In the genomic region with DNA sequence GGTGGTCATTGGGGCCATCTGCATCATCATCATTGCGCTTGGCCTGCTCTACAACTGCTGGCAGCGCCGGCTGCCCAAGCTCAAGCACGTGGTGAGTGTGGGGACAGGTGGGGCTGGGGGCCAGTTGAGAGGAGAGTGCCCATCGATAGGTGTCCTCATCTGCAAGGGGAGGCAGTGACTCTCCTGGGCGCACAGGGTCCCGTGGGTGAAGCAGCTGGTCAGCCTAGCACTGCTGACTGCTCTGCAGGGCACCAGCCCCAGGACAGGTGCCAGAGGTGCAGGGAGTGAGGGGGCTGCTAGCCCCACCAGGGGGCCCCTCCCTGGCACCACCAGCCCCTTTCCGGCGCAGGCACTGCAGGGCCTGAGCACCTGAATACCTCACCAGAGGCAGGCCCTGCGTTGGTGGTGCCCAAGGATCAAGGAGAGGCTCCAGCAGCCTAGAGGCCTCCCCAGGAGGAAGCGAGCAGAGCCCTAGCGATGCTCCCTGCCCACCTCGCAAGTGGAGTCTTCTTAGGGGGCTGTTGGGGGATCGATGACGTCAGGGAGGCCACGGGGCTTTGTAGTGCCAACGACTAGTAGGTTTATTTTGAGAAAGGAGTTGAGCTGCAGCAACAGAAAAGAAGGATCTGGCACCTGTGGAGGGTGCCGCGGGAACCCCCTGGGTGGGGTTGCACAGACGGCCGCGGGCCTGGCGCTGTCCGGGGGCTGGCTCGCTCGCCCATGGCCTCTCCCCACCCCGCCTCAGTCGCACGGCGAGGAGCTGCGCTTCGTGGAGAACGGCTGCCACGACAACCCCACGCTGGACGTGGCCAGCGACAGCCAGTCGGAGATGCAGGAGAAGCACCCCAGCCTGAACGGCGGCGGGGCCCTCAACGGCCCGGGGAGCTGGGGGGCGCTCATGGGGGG, we compare ENCODE assay signal across 8 cellular contexts.
DNase-seq lines count a peak whose midpoint lies in the region; ATAC-seq, FAIRE-seq and TF ChIP-seq lines count a peak whose summit lies in the region.

No MANE protein-coding gene starts in this region.

- H3K27ac ChIP-seq in OCI-LY1 (ENCODE audit: low read depth, low read length, poor library complexity, severe bottlenecking) = no peak overlapping the region

- in situ Hi-C loops in GM13977 (cut with MboI; ENCODE audit: low pct_unique_long_range_greater_than_20kb, low sequenced_read_pairs, unreplicated experiment) (no loop called here), astrocyte of the cerebellum (cut with HindIII; ENCODE audit: low sequenced_read_pairs) (no loop called here)

- H3K4me1 ChIP-seq in OCI-LY1 (ENCODE audit: insufficient read depth, low read length, severe bottlenecking) = peaks cover 17% of the 10 kb centered on the region

- H4K20me1 ChIP-seq in OCI-LY1 (ENCODE audit: insufficient read depth, low read length) = no peaks in the 10 kb centered on the region

- no peak overlapping the region for H2AFZ ChIP-seq in OCI-LY1 (ENCODE audit: low read length)

- peak; percentile 63 for DNase-seq in GM13977 (ENCODE audit: low spot score)
- no peak for DNase-seq in astrocyte of the cerebellum (ENCODE audit: low read depth)
- DNase-seq in stimulated activated CD4-positive, alpha-beta T cell treated with anti-CD3 and anti-CD28 coated beads, Interleukin-12 subunit alpha, Interleukin-12 subunit beta, amount 100 ng/mL, for 4 hours = peak; percentile 24
- DNase-seq in H54 (ENCODE audit: insufficient read length, low spot score) = no peak
- no peak for DNase-seq in SIG-M5 (lab: John Stamatoyannopoulos, UW)

- no peaks in the 10 kb centered on the region for H3F3A ChIP-seq in OCI-LY1 (ENCODE audit: insufficient read depth, low read length)

- no peaks in the 10 kb centered on the region for H3K9me2 ChIP-seq in OCI-LY1 (ENCODE audit: low read depth, low read length)

- H3K4me2 ChIP-seq in OCI-LY1 (ENCODE audit: low read length) = peak overlapping the region; percentile 79

- TF ChIP-seq CTCF in GM13977 (IDR thresholded peaks at IDR 0.05; ENCODE audit: extremely low read depth, insufficient read depth, missing control alignments) (no peak), OCI-LY1 (IDR thresholded peaks at IDR 0.05; ENCODE audit: low read length) (no peak; the same call in 1 of the 2 replicates), astrocyte of the cerebellum (IDR thresholded peaks at IDR 0.05; ENCODE audit: low read depth, low read length, missing control alignments) (no peak)

- no peaks in the 10 kb centered on the region for H3K36me3 ChIP-seq in OCI-LY1 (ENCODE audit: insufficient read depth, low read length)

- H3K79me2 ChIP-seq in OCI-LY1 (ENCODE audit: insufficient read depth, low read length) = no peaks in the 10 kb centered on the region

- peak overlapping the region; percentile 82 for H3K9ac ChIP-seq in OCI-LY1 (ENCODE audit: low read length)

- ATAC-seq in HG02588 (IDR thresholded peaks at IDR 0.05; ENCODE audit: unreplicated experiment) = peak; percentile 17

- no peaks in the 10 kb centered on the region; the same call in 1 of the 2 replicates for H3K27me3 ChIP-seq in OCI-LY1 (ENCODE audit: insufficient read depth, low read length)

- H3K9me3 ChIP-seq in OCI-LY1 (ENCODE audit: low read length) = no peaks in the 10 kb centered on the region
- H3K9me3 ChIP-seq in iPS-18c (ENCODE audit: control insufficient read depth, insufficient read depth, low read length) = no peaks in the 10 kb centered on the region

- H3K4me3 ChIP-seq in OCI-LY1 (ENCODE audit: low read depth, low read length, poor library complexity, severe bottlenecking) (peak overlapping the region; percentile 97), astrocyte of the cerebellum (ENCODE audit: low read depth, low read length) (peak overlapping the region; percentile 62), iPS-18c (ENCODE audit: insufficient read depth, low read depth, low read length) (peak overlapping the region; percentile 67)

- no peak for TF ChIP-seq POLR2A in H54 (IDR thresholded peaks at IDR 0.05; ENCODE audit: low read depth, low read length)

- FAIRE-seq in H54 (lab: Jason Lieb, UNC) = no peak

Comparison
In these comparisons a context has a peak if more than half of its experiments do, and no peak if none do; other contexts are left out.
1. DNase-seq: peak in GM13977 (single experiment) and stimulated activated CD4-positive, alpha-beta T cell treated with anti-CD3 and anti-CD28 coated beads, Interleukin-12 subunit alpha, Interleukin-12 subunit beta, amount 100 ng/mL, for 4 hours (single experiment); none in astrocyte of the cerebellum (single experiment), H54 (single experiment) and SIG-M5 (single experiment).
2. Peak in every context shown above with its lines, with median percentiles within 50 percentile points of each other: H3K4me3 ChIP-seq.